17 cellular contexts compared by ENCODE assay signal in the genomic region with DNA sequence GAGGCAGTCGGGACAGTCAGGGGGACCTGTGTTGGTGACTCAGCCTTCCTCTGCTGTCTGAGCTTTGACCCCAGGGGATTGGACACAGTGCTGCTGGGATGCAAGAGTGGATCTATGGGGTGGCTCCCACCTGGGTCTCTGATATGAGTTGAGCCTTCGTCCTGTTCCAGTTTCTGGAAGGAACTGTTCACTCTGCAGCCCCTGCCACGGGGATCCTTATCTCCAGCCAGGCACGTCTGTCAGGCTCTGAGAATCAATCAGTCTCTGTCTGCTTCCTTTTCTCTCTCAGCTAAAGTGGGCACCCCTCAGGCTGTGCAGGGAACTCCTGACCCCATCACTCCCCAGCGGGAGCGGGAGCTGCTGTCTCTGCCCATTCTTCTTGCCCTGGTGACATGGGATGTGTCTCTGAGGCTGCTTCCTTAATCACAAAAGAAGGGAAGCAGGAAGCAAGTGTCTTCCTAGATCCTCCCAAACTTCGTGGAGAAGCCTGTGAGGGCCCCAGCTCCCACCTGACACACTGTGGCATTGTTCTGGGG. TPM values are rescaled to one million over a fixed set of nuclear protein-coding genes. Genes with fewer than 3 reads are reported as not detected.
DNase-seq lines count a peak whose midpoint lies in the region; ATAC-seq and TF ChIP-seq lines count a peak whose summit lies in the region.
"Had no signal": no experiment of that assay in that cellular context is flagged by ENCODE, and none has a peak within 500 bp of the region (broad histone marks: within the 10 kb centered on the region; RNA-seq: fewer than 3 reads in every experiment).

No MANE protein-coding gene starts in this region.

- H3K27ac ChIP-seq in adrenal gland (peak overlapping the region in 4 of 5 donors; percentile 24 to 65 (median 62)), sigmoid colon (peak overlapping the region in 3 of 4 donors; percentile 15 to 46 (median 31))
- H3K27ac ChIP-seq: RWPE1, WERI-Rb-1 had no signal

- CTCF ChIA-PET in Caco-2 (lab: Charles Lee), result no interaction called here

- WGBS in adrenal gland, 4 donors, result 0 to 14% (median 11%) methylated on average over 2 to 7 of the region's 7 CpGs
- WGBS in sigmoid colon, 2 donors, result 34 to 35% methylated on average over 7 of the region's 7 CpGs

- DNase-seq in Caco-2 (peak; percentile 50 to 66), adrenal gland (peak; percentile 22 to 67 (median 30)), iPS-NIHi7 (ENCODE audit: extremely low spot score) (peak; percentile 47), sigmoid colon (no peak), cerebellar nuclear complex (lab: John Stamatoyannopoulos, UW) (no peak), kidney tubule cell (ENCODE audit: low spot score) (no peak)
- no peak for DNase-seq in stimulated activated CD4-positive, alpha-beta T cell treated with anti-CD3 and anti-CD28 coated beads, Interleukin-4, amount 100 ng/mL, for 1 hour
- DNase-seq: activated T-cell treated with anti-CD3 and anti-CD28 coated beads, Interleukin-2, amount 50 U/mL, for 72 hours; AML-193; caudate nucleus; H7; KG1; NCI-H2107; small intestine; WERI-Rb-1 had no signal

- peak overlapping the region; percentile 83 for H3K27ac Mint-ChIP-seq in Caco-2 (ENCODE audit: unreplicated experiment)
- H3K27ac Mint-ChIP-seq: activated T-cell treated with anti-CD3 and anti-CD28 coated beads, Interleukin-2, amount 50 U/mL, for 72 hours had no signal

- H3K4me1 ChIP-seq in Caco-2 (peaks cover 68% of the 10 kb centered on the region), adrenal gland (replicated peaks in 1 of 2) (peaks cover 9 to 26% of the 10 kb centered on the region in 2 donors), sigmoid colon (peaks cover 0 to 41% (median 26%) of the 10 kb centered on the region in 4 donors)

- no TSS peak for BruUV-seq in Caco-2 (replicated peaks; lab: Mats Ljungman, UMichigan)

- no peak overlapping the region for H3K4me3 ChIP-seq in Caco-2 (ENCODE audit: low read depth, low read length)
- H3K4me3 ChIP-seq in adrenal gland, result no peak overlapping the region
- H3K4me3 ChIP-seq in sigmoid colon, result no peak overlapping the region

- H3K27me3 Mint-ChIP-seq in Caco-2 (ENCODE audit: insufficient read depth, unreplicated experiment), result no peaks in the 10 kb centered on the region

- H3K9me3 Mint-ChIP-seq in Caco-2 (ENCODE audit: unreplicated experiment), result no peaks in the 10 kb centered on the region

- H3K36me3 Mint-ChIP-seq in Caco-2 (ENCODE audit: insufficient read depth, unreplicated experiment), result peaks cover 45% of the 10 kb centered on the region

- no peak for TF ChIP-seq EP300 in sigmoid colon (IDR thresholded peaks at IDR 0.05)

- H3K4me1 Mint-ChIP-seq in Caco-2 (ENCODE audit: low read depth, unreplicated experiment), result peaks cover 60% of the 10 kb centered on the region

- H3K27me3 ChIP-seq in Caco-2 (replicated peaks; ENCODE audit: control insufficient read depth, insufficient read depth, low read length), result no peaks in the 10 kb centered on the region
- H3K27me3 ChIP-seq in adrenal gland, result no peaks in the 10 kb centered on the region
- no peaks in the 10 kb centered on the region for H3K27me3 ChIP-seq in sigmoid colon

- TF ChIP-seq POLR2A in adrenal gland (IDR thresholded peaks at IDR 0.05), result no peak
- TF ChIP-seq POLR2A in sigmoid colon (IDR thresholded peaks at IDR 0.05), result no peak

- H3K9me3 ChIP-seq in Caco-2 (no peaks in the 10 kb centered on the region), adrenal gland (replicated peaks in 1 of 3) (no peaks in the 10 kb centered on the region), sigmoid colon (no peaks in the 10 kb centered on the region)

- H3K36me3 ChIP-seq in Caco-2 (ENCODE audit: control insufficient read depth, insufficient read depth, low read length) (no peaks in the 10 kb centered on the region), adrenal gland (replicated peaks in 1 of 2) (no peaks in the 10 kb centered on the region), sigmoid colon (no peaks in the 10 kb centered on the region)
- H3K36me3 ChIP-seq: WERI-Rb-1 had no signal

- no peak for ATAC-seq in GM21529 (IDR thresholded peaks at IDR 0.05; ENCODE audit: unreplicated experiment)
- ATAC-seq: activated T-cell treated with anti-CD3 and anti-CD28 coated beads, Interleukin-2, amount 50 U/mL, for 72 hours had no signal

- TF ChIP-seq CTCF in Caco-2 (IDR thresholded peaks at IDR 0.05; ENCODE audit: insufficient read depth in 1 of 2, low read depth in 1 of 2, low read length in 1 of 2, severe bottlenecking in 1 of 2, unreplicated experiment in 1 of 2), result no peak
- TF ChIP-seq CTCF in adrenal gland (IDR thresholded peaks at IDR 0.05), result no peak
- TF ChIP-seq CTCF in sigmoid colon (IDR thresholded peaks at IDR 0.05), result no peak

- POLR2A ChIA-PET in Caco-2 (lab: Charles Lee), result no interaction called here

- intact Hi-C loops in Caco-2 (cut with micrococcal nuclease; ENCODE audit: unreplicated experiment) (loop anchor here (5.0 to 10.0 kb wide), 2 partner anchors 49 to 96 kb away; no protein-coding TSS in a partner anchor), adrenal gland (cut with DNase I) (no loop called here), sigmoid colon (cut with DNase I) (no loop called here)

- peak overlapping the region; percentile 10 for H3K4me3 Mint-ChIP-seq in Caco-2 (ENCODE audit: unreplicated experiment)
- H3K4me3 Mint-ChIP-seq: activated T-cell treated with anti-CD3 and anti-CD28 coated beads, Interleukin-2, amount 50 U/mL, for 72 hours had no signal

RNA-seq across cellular contexts. Expression of gene ARHGAP28, which starts 51.7 kb away (rescaled TPM):
- 92.2 and 118 TPM in 2 replicates for total RNA-seq in Caco-2 (2022)
- total RNA-seq in adrenal gland, result 10 to 100 TPM in 2 of 8 donors, 1 to 10 TPM in 6; 2.9 to 12.0 (median 8.1) TPM
- 1 to 10 TPM; 2.7 to 7.3 (median 3.0) TPM for polyA plus RNA-seq in adrenal gland
- 10 to 100 TPM in 1 of 4 donors, 1 to 10 TPM in 3; 4.3 to 13.2 (median 9.0) TPM for total RNA-seq in sigmoid colon
- 1 to 10 TPM in 2 of 3 donors, under 1 TPM in 1; 0.23 to 2.4 (median 1.0) TPM for polyA plus RNA-seq in sigmoid colon
- total RNA-seq: activated T-cell treated with anti-CD3 and anti-CD28 coated beads, Interleukin-2, amount 50 U/mL, for 72 hours had no signal

Comparison
In these comparisons a context has a peak if more than half of its experiments do, and no peak if none do; other contexts are left out.
1. DNase-seq: peak in Caco-2 (2 of 2), adrenal gland (7 of 7) and iPS-NIHi7 (single experiment); none in sigmoid colon (single experiment), stimulated activated CD4-positive, alpha-beta T cell treated with anti-CD3 and anti-CD28 coated beads, Interleukin-4, amount 100 ng/mL, for 1 hour (single experiment), cerebellar nuclear complex (0 of 2) and kidney tubule cell (single experiment).